In the genomic region with DNA sequence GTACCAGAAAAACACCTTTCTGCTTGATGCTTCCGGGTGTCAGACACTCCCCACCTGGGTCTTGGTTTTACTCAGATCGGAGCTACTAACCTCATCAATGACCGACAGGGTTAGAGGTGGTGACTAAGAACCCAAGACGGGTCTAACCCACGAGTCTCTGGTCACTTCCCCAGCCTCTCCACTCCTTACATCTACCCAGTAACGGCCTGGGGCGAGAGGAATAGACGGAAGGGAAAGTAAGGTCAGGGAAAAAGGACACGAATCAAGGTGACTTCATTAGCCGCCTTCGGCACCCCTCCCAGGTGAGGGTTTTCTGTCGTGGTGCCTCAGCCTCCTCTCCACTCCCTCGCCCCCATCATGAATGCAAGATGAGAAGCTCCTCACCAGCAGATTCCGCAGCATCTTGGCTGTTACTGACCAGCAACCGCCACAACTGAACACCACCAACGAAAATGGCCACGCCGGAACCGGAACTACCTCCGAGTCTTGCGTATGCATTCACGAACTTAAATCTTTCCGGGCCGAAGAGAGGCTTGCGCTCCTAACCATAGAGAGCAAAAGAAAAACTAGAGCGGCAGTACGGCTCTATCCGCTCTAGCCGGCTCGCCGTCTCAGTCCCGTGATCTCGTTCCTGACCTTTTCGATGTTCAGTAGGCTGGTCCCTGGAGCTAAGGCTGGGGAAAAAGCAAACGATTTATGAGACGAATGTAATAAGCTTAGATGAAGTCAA, we compare ENCODE assay signal across 1 cellular context.
A peak's percentile ranks its signal among the peaks of the same experiment; 100 is the strongest.
TF ChIP-seq lines count a peak whose summit lies in the region.

A gene with protein sequence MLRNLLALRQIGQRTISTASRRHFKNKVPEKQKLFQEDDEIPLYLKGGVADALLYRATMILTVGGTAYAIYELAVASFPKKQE (minus strand): TSS at position 469 of the 730 bp plus-strand sequence. CDS start 67 bp downstream, at position 402.

TF ChIP-seq in WTC11, 78 proteins besides CTCF, POLR2A, EP300 and RAD21 (continued from another document and continues in another):
- TF ChIP-seq ZNF532 (CRISPR knock-in tag; IDR thresholded peaks at IDR 0.05; ENCODE audit: borderline replicate concordance): no peak
- TF ChIP-seq KAT7 (CRISPR knock-in tag; IDR thresholded peaks at IDR 0.05; ENCODE audit: borderline replicate concordance): peak; percentile 83; the same call in 1 of the 2 replicates
- TF ChIP-seq JUN (CRISPR knock-in tag; IDR thresholded peaks at IDR 0.05): no peak
- no peak for TF ChIP-seq E2F4 (CRISPR knock-in tag; IDR thresholded peaks at IDR 0.05; ENCODE audit: borderline replicate concordance, low read depth)
- TF ChIP-seq, protein P1, sequence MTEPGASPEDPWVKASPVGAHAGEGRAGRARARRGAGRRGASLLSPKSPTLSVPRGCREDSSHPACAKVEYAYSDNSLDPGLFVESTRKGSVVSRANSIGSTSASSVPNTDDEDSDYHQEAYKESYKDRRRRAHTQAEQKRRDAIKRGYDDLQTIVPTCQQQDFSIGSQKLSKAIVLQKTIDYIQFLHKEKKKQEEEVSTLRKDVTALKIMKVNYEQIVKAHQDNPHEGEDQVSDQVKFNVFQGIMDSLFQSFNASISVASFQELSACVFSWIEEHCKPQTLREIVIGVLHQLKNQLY (CRISPR knock-in tag; IDR thresholded peaks at IDR 0.05): no peak
- no peak for TF ChIP-seq IRF1 (CRISPR knock-in tag; IDR thresholded peaks at IDR 0.05)
- TF ChIP-seq NR2C2 (CRISPR knock-in tag; IDR thresholded peaks at IDR 0.05): no peak
- TF ChIP-seq ZNF416 (CRISPR knock-in tag; IDR thresholded peaks at IDR 0.05): no peak
- TF ChIP-seq, protein P2, sequence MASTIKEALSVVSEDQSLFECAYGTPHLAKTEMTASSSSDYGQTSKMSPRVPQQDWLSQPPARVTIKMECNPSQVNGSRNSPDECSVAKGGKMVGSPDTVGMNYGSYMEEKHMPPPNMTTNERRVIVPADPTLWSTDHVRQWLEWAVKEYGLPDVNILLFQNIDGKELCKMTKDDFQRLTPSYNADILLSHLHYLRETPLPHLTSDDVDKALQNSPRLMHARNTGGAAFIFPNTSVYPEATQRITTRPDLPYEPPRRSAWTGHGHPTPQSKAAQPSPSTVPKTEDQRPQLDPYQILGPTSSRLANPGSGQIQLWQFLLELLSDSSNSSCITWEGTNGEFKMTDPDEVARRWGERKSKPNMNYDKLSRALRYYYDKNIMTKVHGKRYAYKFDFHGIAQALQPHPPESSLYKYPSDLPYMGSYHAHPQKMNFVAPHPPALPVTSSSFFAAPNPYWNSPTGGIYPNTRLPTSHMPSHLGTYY (CRISPR knock-in tag; IDR thresholded peaks at IDR 0.05): no peak
- TF ChIP-seq, protein P3, sequence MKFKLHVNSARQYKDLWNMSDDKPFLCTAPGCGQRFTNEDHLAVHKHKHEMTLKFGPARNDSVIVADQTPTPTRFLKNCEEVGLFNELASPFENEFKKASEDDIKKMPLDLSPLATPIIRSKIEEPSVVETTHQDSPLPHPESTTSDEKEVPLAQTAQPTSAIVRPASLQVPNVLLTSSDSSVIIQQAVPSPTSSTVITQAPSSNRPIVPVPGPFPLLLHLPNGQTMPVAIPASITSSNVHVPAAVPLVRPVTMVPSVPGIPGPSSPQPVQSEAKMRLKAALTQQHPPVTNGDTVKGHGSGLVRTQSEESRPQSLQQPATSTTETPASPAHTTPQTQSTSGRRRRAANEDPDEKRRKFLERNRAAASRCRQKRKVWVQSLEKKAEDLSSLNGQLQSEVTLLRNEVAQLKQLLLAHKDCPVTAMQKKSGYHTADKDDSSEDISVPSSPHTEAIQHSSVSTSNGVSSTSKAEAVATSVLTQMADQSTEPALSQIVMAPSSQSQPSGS (CRISPR knock-in tag; IDR thresholded peaks at IDR 0.05; ENCODE audit: borderline replicate concordance, low read depth): no peak
- TF ChIP-seq, protein P4, sequence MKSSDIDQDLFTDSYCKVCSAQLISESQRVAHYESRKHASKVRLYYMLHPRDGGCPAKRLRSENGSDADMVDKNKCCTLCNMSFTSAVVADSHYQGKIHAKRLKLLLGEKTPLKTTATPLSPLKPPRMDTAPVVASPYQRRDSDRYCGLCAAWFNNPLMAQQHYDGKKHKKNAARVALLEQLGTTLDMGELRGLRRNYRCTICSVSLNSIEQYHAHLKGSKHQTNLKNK (CRISPR knock-in tag; IDR thresholded peaks at IDR 0.05): no peak
- 0 out of 2 replicates have a peak, but pooled peaks have one; percentile 20 for TF ChIP-seq NFYB (CRISPR knock-in tag; conservative IDR thresholded peaks at IDR 0.05; ENCODE audit: low read depth)
- no peak for TF ChIP-seq ZNF121 (CRISPR knock-in tag; IDR thresholded peaks at IDR 0.05)
- no peak for TF ChIP-seq TP53 (CRISPR knock-in tag; IDR thresholded peaks at IDR 0.05)
- no peak for TF ChIP-seq E2F5 (CRISPR knock-in tag; IDR thresholded peaks at IDR 0.05)
- no peak for TF ChIP-seq NFATC4 (CRISPR knock-in tag; IDR thresholded peaks at IDR 0.05)
- no peak for TF ChIP-seq CBFB (CRISPR knock-in tag; IDR thresholded peaks at IDR 0.05; ENCODE audit: low read depth)
- no peak for TF ChIP-seq STAT6 (CRISPR knock-in tag; conservative IDR thresholded peaks at IDR 0.05; ENCODE audit: low read depth)
- TF ChIP-seq USF1 (CRISPR knock-in tag; IDR thresholded peaks at IDR 0.05): peak; percentile 71; the same call in 1 of the 2 replicates
- no peak for TF ChIP-seq IRF2 (CRISPR knock-in tag; IDR thresholded peaks at IDR 0.05; ENCODE audit: borderline replicate concordance, low read depth)
- no peak for TF ChIP-seq TCF7 (CRISPR knock-in tag; IDR thresholded peaks at IDR 0.05; ENCODE audit: low read depth)
- TF ChIP-seq MXD4 (CRISPR knock-in tag; IDR thresholded peaks at IDR 0.05; ENCODE audit: borderline replicate concordance): no peak
- TF ChIP-seq PRRX2 (CRISPR knock-in tag; IDR thresholded peaks at IDR 0.05): no peak
- TF ChIP-seq, protein P5, sequence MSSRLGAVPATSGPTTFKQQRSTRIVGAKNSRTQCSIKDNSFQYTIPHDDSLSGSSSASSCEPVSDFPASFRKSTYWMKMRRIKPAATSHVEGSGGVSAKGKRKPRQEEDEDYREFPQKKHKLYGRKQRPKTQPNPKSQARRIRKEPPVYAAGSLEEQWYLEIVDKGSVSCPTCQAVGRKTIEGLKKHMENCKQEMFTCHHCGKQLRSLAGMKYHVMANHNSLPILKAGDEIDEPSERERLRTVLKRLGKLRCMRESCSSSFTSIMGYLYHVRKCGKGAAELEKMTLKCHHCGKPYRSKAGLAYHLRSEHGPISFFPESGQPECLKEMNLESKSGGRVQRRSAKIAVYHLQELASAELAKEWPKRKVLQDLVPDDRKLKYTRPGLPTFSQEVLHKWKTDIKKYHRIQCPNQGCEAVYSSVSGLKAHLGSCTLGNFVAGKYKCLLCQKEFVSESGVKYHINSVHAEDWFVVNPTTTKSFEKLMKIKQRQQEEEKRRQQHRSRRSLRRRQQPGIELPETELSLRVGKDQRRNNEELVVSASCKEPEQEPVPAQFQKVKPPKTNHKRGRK (CRISPR knock-in tag; IDR thresholded peaks at IDR 0.05; ENCODE audit: borderline replicate concordance): no peak
- TF ChIP-seq PRDM15 (CRISPR knock-in tag; IDR thresholded peaks at IDR 0.05): no peak
- TF ChIP-seq TEAD1 (CRISPR knock-in tag; IDR thresholded peaks at IDR 0.05): no peak; the same call in none of the 2 replicates
